ENCODE assay signal across 15 cellular contexts in the genomic region with DNA sequence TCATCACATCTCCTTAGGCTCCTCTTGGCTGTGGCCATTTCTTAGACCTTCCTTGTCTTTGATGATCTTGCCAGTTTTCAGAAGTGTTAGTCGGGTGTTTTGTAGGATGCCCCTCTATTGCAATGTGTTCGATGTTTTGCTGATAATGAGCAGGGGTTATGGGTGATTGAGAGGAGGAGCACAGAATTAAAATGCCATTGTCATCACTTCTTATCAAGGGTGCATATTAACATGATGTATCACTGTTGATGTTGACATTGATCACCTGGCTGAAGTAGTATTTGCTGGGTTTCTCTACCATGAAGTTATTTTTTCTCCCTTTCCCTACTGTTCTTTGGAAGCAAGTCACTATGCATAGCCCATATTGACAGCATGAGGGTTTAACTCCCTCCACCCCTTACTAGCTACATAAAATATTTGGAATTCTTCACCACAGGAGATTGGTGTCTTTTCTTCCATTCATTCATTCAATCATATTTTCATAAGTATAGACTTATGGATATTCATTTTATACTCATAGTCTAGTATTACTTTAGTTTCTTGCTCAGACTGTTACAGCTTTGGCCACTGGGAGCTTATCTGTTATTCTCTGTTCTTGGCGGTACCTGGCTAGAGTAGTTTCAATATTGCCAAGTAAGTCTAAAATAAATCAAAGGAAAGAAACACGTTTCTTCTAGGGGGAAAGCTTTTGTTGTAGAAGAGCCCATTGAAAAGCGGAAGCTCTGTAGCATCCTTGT. TPM values are rescaled to one million over a fixed set of nuclear protein-coding genes. Genes with fewer than 3 reads are reported as not detected.
DNase-seq lines count a peak whose midpoint lies in the region; ATAC-seq, FAIRE-seq and TF ChIP-seq lines count a peak whose summit lies in the region.
"Had no signal": no experiment of that assay in that cellular context is flagged by ENCODE, and none has a peak within 500 bp of the region (broad histone marks: within the 10 kb centered on the region; RNA-seq: fewer than 3 reads in every experiment).

No MANE protein-coding gene starts in this region.

- H3K79me1 ChIP-seq in trophoblast cell (ENCODE audit: low read length): no peaks in the 10 kb centered on the region

- TF ChIP-seq CTCF in A549 (IDR thresholded peaks at IDR 0.05): no peak
- TF ChIP-seq CTCF in nephron progenitor cell (IDR thresholded peaks at IDR 0.05): no peak
- no peak for TF ChIP-seq CTCF in CD8-positive, alpha-beta T cell (IDR thresholded peaks at IDR 0.05)

- FAIRE-seq in A549 (lab: Jason Lieb, UNC): no peak
- FAIRE-seq in GM12891 (lab: Jason Lieb, UNC): peak; percentile 74

- no peak overlapping the region for H3K4me3 ChIP-seq in A549
- peak overlapping the region; percentile 4; the same call in 1 of the 2 replicates for H3K4me3 ChIP-seq in Karpas-422 (ENCODE audit: low read length)
- H3K4me3 ChIP-seq in CD8-positive, alpha-beta T cell (ENCODE audit: low read depth, low read length): no peak overlapping the region
- no peak overlapping the region for H3K4me3 ChIP-seq in trophoblast cell (ENCODE audit: low read depth, low read length)

- no peaks in the 10 kb centered on the region for H3K9me2 ChIP-seq in Karpas-422 (replicated peaks; ENCODE audit: insufficient read depth, low read length)

- H3K27me3 Mint-ChIP-seq in nephron progenitor cell (ENCODE audit: low read depth, poor library complexity): no peaks in the 10 kb centered on the region
- no peaks in the 10 kb centered on the region for H3K27me3 Mint-ChIP-seq in CD8-positive, alpha-beta T cell (ENCODE audit: low read depth)
- H3K27me3 Mint-ChIP-seq: IgD-negative memory B cell had no signal

- no peak overlapping the region for H4K8ac ChIP-seq in trophoblast cell (ENCODE audit: low read depth, low read length)

- H3K36me3 ChIP-seq in Karpas-422 (ENCODE audit: insufficient read depth, low read length): no peaks in the 10 kb centered on the region
- H3K36me3 ChIP-seq in CD8-positive, alpha-beta T cell (ENCODE audit: insufficient read depth, low read length): no peaks in the 10 kb centered on the region
- H3K36me3 ChIP-seq in trophoblast cell (ENCODE audit: control insufficient read depth in 1 of 2, insufficient read depth in 2 of 2, low read length in 2 of 2): peaks cover 4 to 10% of the 10 kb centered on the region in 2 experiments
- H3K36me3 ChIP-seq: BE2C had no signal

- WGBS in A549 (ENCODE audit: missing lambda C conversion rate): 71% methylated on average over 5 of the region's 5 CpGs
- no CpG with 5 or more reads among the region's 5 CpGs for WGBS in trophoblast cell (ENCODE audit: extremely low coverage, insufficient coverage, insufficient read length)

- H3K4ac ChIP-seq in trophoblast cell (ENCODE audit: low read depth, low read length): no peak overlapping the region

- no peaks in the 10 kb centered on the region for H3K79me2 ChIP-seq in Karpas-422 (ENCODE audit: low read length)
- no peaks in the 10 kb centered on the region for H3K79me2 ChIP-seq in trophoblast cell (ENCODE audit: control insufficient read depth, insufficient read depth, low read length, poor library complexity)

- no peak overlapping the region for H4K12ac ChIP-seq in trophoblast cell (ENCODE audit: low read depth, low read length)

- H3K4me1 Mint-ChIP-seq in nephron progenitor cell: peaks cover 14% of the 10 kb centered on the region
- H3K4me1 Mint-ChIP-seq in CD8-positive, alpha-beta T cell (ENCODE audit: low read depth): peaks cover 9% of the 10 kb centered on the region

- no peak for TF ChIP-seq RAD21 in A549 (conservative IDR thresholded peaks at IDR 0.05 in 1 of 2, IDR thresholded peaks at IDR 0.05 in 1 of 2)

- H3K4me2 ChIP-seq in A549 (no peak overlapping the region), Karpas-422 (ENCODE audit: low read depth, low read length, poor library complexity, severe bottlenecking) (peak overlapping the region; percentile 52), trophoblast cell (ENCODE audit: low read length) (no peak overlapping the region)

- no peak overlapping the region for H2AK5ac ChIP-seq in trophoblast cell (ENCODE audit: low read length)

- no peak overlapping the region for H4K91ac ChIP-seq in trophoblast cell (ENCODE audit: low read depth, low read length)

- H2AFZ ChIP-seq in Karpas-422 (ENCODE audit: low read length): 0 out of 2 replicates have a peak overlapping the region, but pooled peaks have one; percentile 7
- H2AFZ ChIP-seq in trophoblast cell (ENCODE audit: insufficient read depth, low read length, poor library complexity): no peak overlapping the region

- no peak for TF ChIP-seq EP300 in A549 (IDR thresholded peaks at IDR 0.05)

- no peaks in the 10 kb centered on the region for H4K20me1 ChIP-seq in Karpas-422 (ENCODE audit: insufficient read depth, low read depth, low read length)

- POLR2A ChIA-PET in A549 (lab: Yijun Ruan, JAX): no interaction called here
- POLR2A ChIA-PET in CD8-positive, alpha-beta T cell (lab: Charles Lee): no interaction called here

- no peak for ATAC-seq in A549
- ATAC-seq in CD8-positive, alpha-beta T cell: no peak

- H3K18ac ChIP-seq in trophoblast cell (ENCODE audit: low read length): no peak overlapping the region

- intact Hi-C loops in CD8-positive, alpha-beta T cell (cut with DNase I, micrococcal nuclease): no loop called here

- H3K9me3 Mint-ChIP-seq in nephron progenitor cell: no peaks in the 10 kb centered on the region
- no peaks in the 10 kb centered on the region for H3K9me3 Mint-ChIP-seq in CD8-positive, alpha-beta T cell
- H3K9me3 Mint-ChIP-seq: IgD-negative memory B cell had no signal

- TF ChIP-seq POLR2A in A549 (IDR thresholded peaks at IDR 0.05; ENCODE audit: low read length): no peak
- no peak for TF ChIP-seq POLR2A in GM12891 (IDR thresholded peaks at IDR 0.05; ENCODE audit: low read depth, low read length)

- DNase-seq in A549 (ENCODE audit: low read depth in 1 of 2, low spot score in 1 of 2) (no peak), GM12891 (ENCODE audit: insufficient read length, low spot score) (no peak), Karpas-422 (no peak), nephron progenitor cell (no peak), trophoblast cell (no peak), NCI-H2081 treated with DMSO at 0.1 percent for 48 hours (lab: John Stamatoyannopoulos, UW) (no peak)
- DNase-seq in CD8-positive, alpha-beta T cell: no peak
- DNase-seq in central memory CD4-positive, alpha-beta T cell: no peak
- DNase-seq: BE2C, DMS 273 treated with DMSO at 0.1 percent for 48 hours, HCEC 1CT, NCI-H146, NCI-H345, NCI-H526 treated with DMSO at 0.1 percent for 48 hours had no signal

- no peak overlapping the region for H3K9ac ChIP-seq in Karpas-422 (ENCODE audit: low read length)
- no peak overlapping the region for H3K9ac ChIP-seq in trophoblast cell (ENCODE audit: low read length)

- no peak overlapping the region for H2BK12ac ChIP-seq in trophoblast cell (ENCODE audit: low read length)

- H3K14ac ChIP-seq in trophoblast cell (ENCODE audit: low read length): no peak overlapping the region

- H3K36me3 Mint-ChIP-seq in nephron progenitor cell (ENCODE audit: low read depth): peaks cover 28% of the 10 kb centered on the region
- no peaks in the 10 kb centered on the region for H3K36me3 Mint-ChIP-seq in CD8-positive, alpha-beta T cell

- CTCF ChIA-PET in A549 (lab: Yijun Ruan, JAX): interaction anchor here (1.5 kb wide), 1 partner anchor 101 kb away, joined by 3 read pairs; no protein-coding TSS in a partner anchor
- CTCF ChIA-PET in CD8-positive, alpha-beta T cell (lab: Charles Lee): no interaction called here

- no peak overlapping the region for H2BK5ac ChIP-seq in trophoblast cell (ENCODE audit: low read depth, low read length, poor library complexity)

- H3K27me3 ChIP-seq in Karpas-422 (ENCODE audit: low read length) (no peaks in the 10 kb centered on the region), trophoblast cell (ENCODE audit: insufficient read depth, low read length) (no peaks in the 10 kb centered on the region)
- H3K27me3 ChIP-seq in CD8-positive, alpha-beta T cell (ENCODE audit: insufficient read depth, low read length): no peaks in the 10 kb centered on the region
- H3K27me3 ChIP-seq: BE2C had no signal

- H3K27ac ChIP-seq in A549 (no peak overlapping the region), Karpas-422 (ENCODE audit: low read length) (no peak overlapping the region), trophoblast cell (ENCODE audit: low read depth, low read length) (no peak overlapping the region)
- H3K27ac ChIP-seq in CD8-positive, alpha-beta T cell (ENCODE audit: low read depth, low read length): no peak overlapping the region

- H3K23ac ChIP-seq in trophoblast cell (ENCODE audit: low read length): no peak overlapping the region

- H3K27ac Mint-ChIP-seq in nephron progenitor cell: peak overlapping the region; percentile 23
- no peak overlapping the region for H3K27ac Mint-ChIP-seq in CD8-positive, alpha-beta T cell

- H3K9me3 ChIP-seq in A549 (no peaks in the 10 kb centered on the region), Karpas-422 (ENCODE audit: low read length) (no peaks in the 10 kb centered on the region), trophoblast cell (ENCODE audit: insufficient read depth, low read depth, low read length) (no peaks in the 10 kb centered on the region)
- no peaks in the 10 kb centered on the region for H3K9me3 ChIP-seq in CD8-positive, alpha-beta T cell (ENCODE audit: low read length)
- H3K9me3 ChIP-seq: BE2C had no signal

- no peak overlapping the region for H2BK120ac ChIP-seq in trophoblast cell (ENCODE audit: insufficient read depth, low read length, poor library complexity)

- no peak overlapping the region for H3K4me3 Mint-ChIP-seq in nephron progenitor cell
- H3K4me3 Mint-ChIP-seq in CD8-positive, alpha-beta T cell: no peak overlapping the region

- H3K4me1 ChIP-seq in A549 (no peaks in the 10 kb centered on the region), Karpas-422 (ENCODE audit: low read length) (peaks cover 20% of the 10 kb centered on the region), trophoblast cell (ENCODE audit: control insufficient read depth in 1 of 2, insufficient read depth in 2 of 2, low read length in 2 of 2) (peaks cover 0 to 2% of the 10 kb centered on the region in 2 experiments)
- no peaks in the 10 kb centered on the region for H3K4me1 ChIP-seq in CD8-positive, alpha-beta T cell (ENCODE audit: insufficient read depth, low read length)
- H3K4me1 ChIP-seq: BE2C had no signal

TF ChIP-seq in A549, 52 proteins besides CTCF, POLR2A, EP300 and RAD21 (continues in another document):
- TF ChIP-seq KDM5A (IDR thresholded peaks at IDR 0.05): no peak

TF ChIP-seq in GM12891, 5 proteins besides CTCF, POLR2A, EP300 and RAD21:
- TF ChIP-seq PAX5 (IDR thresholded peaks at IDR 0.05; ENCODE audit: insufficient read depth, low read length, severe bottlenecking): no peak
- TF ChIP-seq POLR2AphosphoS5 (IDR thresholded peaks at IDR 0.05; ENCODE audit: low read depth, low read length): no peak

RNA-seq across cellular contexts. Expression of a gene that starts 54.5 kb away (rescaled TPM):
- polyA plus RNA-seq in A549 (2011; rRNA removed) (18.8 and 27.0 TPM in 2 replicates), A549 (2017; fragmentation: RNase III; extraction: RNeasy Plus Mini Kit Qiagen cat#74134 plus additional on column Dnase treatment) (12.1 to 15.9 TPM (median 12.3 TPM) in 3 replicates)
- 3.1 and 3.4 TPM in 2 replicates for polyA plus RNA-seq in A549 (2012; cell fraction: cytosol; rRNA removed)
- 5.4 and 7.5 TPM in 2 replicates for polyA plus RNA-seq in A549 (2012; cell fraction: nucleus; rRNA removed)
- polyA minus RNA-seq in A549 (2011; rRNA and poly(A)+ RNA removed): 8.6 and 10.5 TPM in 2 replicates
- 17.4 TPM for polyA plus RNA-seq in GM12891 (2012; ENCODE audit: low read depth, missing spikeins)
- 12.8 and 25.5 TPM in 2 replicates for total RNA-seq in Karpas-422 (2014; rRNA removed; shearing (Covaris generic); ENCODE audit: low replicate concordance)
- total RNA-seq in CD8-positive, alpha-beta T cell: 1 to 10 TPM; 5.4 to 7.5 TPM
- polyA plus RNA-seq in trophoblast cell (2013): 21.6 and 21.7 TPM in 2 replicates
